In the genomic region with DNA sequence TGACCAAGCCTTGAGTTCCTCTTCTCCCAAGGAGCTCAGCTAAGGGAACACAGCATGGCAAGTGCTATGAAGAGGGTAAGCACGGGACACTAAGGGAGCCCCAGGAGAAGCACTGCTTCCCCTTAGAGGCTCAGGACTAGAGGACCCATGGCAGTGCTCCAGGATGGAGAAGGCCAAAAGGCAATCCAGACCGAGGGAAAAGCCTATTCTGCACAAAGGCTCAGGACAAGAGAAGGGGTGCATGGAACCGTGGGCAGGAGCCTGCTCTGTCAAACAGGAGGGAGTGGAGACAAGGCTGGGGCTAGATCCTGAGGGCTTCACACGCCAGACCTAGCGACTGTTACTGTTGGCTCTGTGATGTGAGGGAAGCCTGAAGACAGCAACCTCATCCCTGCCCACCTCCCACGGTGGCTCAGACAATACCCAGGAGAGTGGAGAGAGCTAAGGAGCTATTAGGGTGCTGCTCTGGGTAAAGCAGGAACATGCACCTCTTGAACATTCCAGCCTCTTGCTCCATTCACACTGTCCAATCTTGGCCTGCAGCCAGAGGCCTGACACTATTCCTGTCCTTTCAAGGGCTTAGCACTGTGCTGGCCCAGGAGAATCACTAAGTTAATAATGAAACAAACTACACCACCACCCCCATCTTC, we compare ENCODE assay signal across 20 cellular contexts. TPM values are rescaled to one million over a fixed set of nuclear protein-coding genes. Genes with fewer than 3 reads are reported as not detected.
A peak's percentile ranks its signal among the peaks of the same experiment; 100 is the strongest.
DNase-seq lines count a peak whose midpoint lies in the region; ATAC-seq, FAIRE-seq and TF ChIP-seq lines count a peak whose summit lies in the region.
"Had no signal": no experiment of that assay in that cellular context is flagged by ENCODE, and none has a peak within 500 bp of the region (broad histone marks: within the 10 kb centered on the region; RNA-seq: fewer than 3 reads in every experiment).

No MANE protein-coding gene starts in this region.

- intact Hi-C loops in lower lobe of right lung (cut with DNase I) = no loop called here
- intact Hi-C loops in vagina (cut with DNase I) = no loop called here

- no peak for DNase-seq in activated naive CD8-positive, alpha-beta T cell treated with anti-CD3 and anti-CD28 coated beads, Interleukin-2, amount 50 U/mL, for 24 hours
- DNase-seq in effector memory CD8-positive, alpha-beta T cell = no peak
- DNase-seq in lower lobe of right lung (peak; percentile 58), vagina (ENCODE audit: extremely low spot score in 2 of 2) (peak; percentile 46 to 81), GM12892 (ENCODE audit: insufficient read length) (no peak)
- no peak for DNase-seq in activated CD8-positive, alpha-beta T cell treated with anti-CD3 and anti-CD28 coated beads, Interleukin-2, amount 10 ng/mL, durations not matched to agents 7 days and 5 days
- DNase-seq: activated CD4-positive, alpha-beta T cell treated with anti-CD3 and anti-CD28 coated beads, Interleukin-2, amount 50 U/mL, for 48 hours; GF-D8; HFFc6; naive B cell had no signal

- CTCF ChIA-PET in activated CD8-positive, alpha-beta T cell treated with anti-CD3 and anti-CD28 coated beads, Interleukin-2, amount 10 ng/mL, durations not matched to agents 7 days and 5 days (lab: Charles Lee) = interaction anchor here (0.7 to 7.2 kb wide), 6 partner anchors 14 to 92 kb away, joined by 3 to 52 read pairs (median 4); a partner anchor contains a TSS

- POLR2A ChIA-PET in activated CD8-positive, alpha-beta T cell treated with anti-CD3 and anti-CD28 coated beads, Interleukin-2, amount 10 ng/mL, durations not matched to agents 7 days and 5 days (lab: Charles Lee) = no interaction called here

- H3K27me3 Mint-ChIP-seq in activated naive CD8-positive, alpha-beta T cell = no peaks in the 10 kb centered on the region
- no peaks in the 10 kb centered on the region for H3K27me3 Mint-ChIP-seq in activated naive CD8-positive, alpha-beta T cell treated with anti-CD3 and anti-CD28 coated beads, Interleukin-2, amount 50 U/mL, for 24 hours
- no peaks in the 10 kb centered on the region for H3K27me3 Mint-ChIP-seq in effector memory CD8-positive, alpha-beta T cell
- no peaks in the 10 kb centered on the region for H3K27me3 Mint-ChIP-seq in activated CD8-positive, alpha-beta T cell treated with anti-CD3 and anti-CD28 coated beads, Interleukin-2, amount 10 ng/mL, durations not matched to agents 7 days and 5 days (ENCODE audit: low read depth)
- H3K27me3 Mint-ChIP-seq: dendritic cell treated with granulocyte-macrophage colony-stimulating factor and Interleukin-4, amounts not matched to agents 40 ng/mL and 50 ng/mL, for 4 days; naive B cell had no signal

- no peak for ATAC-seq in activated naive CD8-positive, alpha-beta T cell treated with anti-CD3 and anti-CD28 coated beads, Interleukin-2, amount 50 U/mL, for 24 hours
- no peak for ATAC-seq in effector memory CD8-positive, alpha-beta T cell (replicated peaks)
- ATAC-seq in lower lobe of right lung (peak; percentile 41 to 71), HG03442 (IDR thresholded peaks at IDR 0.05; ENCODE audit: unreplicated experiment) (no peak)
- ATAC-seq in activated CD8-positive, alpha-beta T cell treated with anti-CD3 and anti-CD28 coated beads, Interleukin-2, amount 10 ng/mL, durations not matched to agents 7 days and 5 days = no peak

- no peak overlapping the region for H3K4me3 Mint-ChIP-seq in activated naive CD8-positive, alpha-beta T cell
- H3K4me3 Mint-ChIP-seq in activated naive CD8-positive, alpha-beta T cell treated with anti-CD3 and anti-CD28 coated beads, Interleukin-2, amount 50 U/mL, for 24 hours = no peak overlapping the region
- H3K4me3 Mint-ChIP-seq in effector memory CD8-positive, alpha-beta T cell = peak overlapping the region in 1 of 2 donors; percentile 12
- H3K4me3 Mint-ChIP-seq in activated CD8-positive, alpha-beta T cell treated with anti-CD3 and anti-CD28 coated beads, Interleukin-2, amount 10 ng/mL, durations not matched to agents 7 days and 5 days = no peak overlapping the region
- H3K4me3 Mint-ChIP-seq: dendritic cell treated with granulocyte-macrophage colony-stimulating factor and Interleukin-4, amounts not matched to agents 40 ng/mL and 50 ng/mL, for 4 days; HFFc6 had no signal

- H3K27me3 ChIP-seq in lower lobe of right lung (ENCODE audit: low read depth) (no peaks in the 10 kb centered on the region), vagina (no peaks in the 10 kb centered on the region)
- H3K27me3 ChIP-seq: tibial nerve had no signal

- no peak for TF ChIP-seq CTCF in lower lobe of right lung (IDR thresholded peaks at IDR 0.05)
- no peak for TF ChIP-seq CTCF in vagina (IDR thresholded peaks at IDR 0.05)

- H3K4me1 ChIP-seq in lower lobe of right lung = no peaks in the 10 kb centered on the region
- peaks cover 7% of the 10 kb centered on the region for H3K4me1 ChIP-seq in vagina

- H3K9me3 ChIP-seq in lower lobe of right lung (no peaks in the 10 kb centered on the region), vagina (no peaks in the 10 kb centered on the region)
- H3K9me3 ChIP-seq: tibial nerve had no signal

- H3K4me3 ChIP-seq in lower lobe of right lung = no peak overlapping the region
- no peak overlapping the region for H3K4me3 ChIP-seq in vagina
- H3K4me3 ChIP-seq: tibial nerve had no signal

- TF ChIP-seq POLR2A in vagina (IDR thresholded peaks at IDR 0.05) = no peak
- TF ChIP-seq POLR2A in GM12892 (IDR thresholded peaks at IDR 0.05; ENCODE audit: low read depth, low read length) = no peak; the same call in 1 of the 2 replicates

- H3K36me3 ChIP-seq in lower lobe of right lung (peaks cover 99% of the 10 kb centered on the region), vagina (peaks cover 5 to 90% of the 10 kb centered on the region in 2 donors)

- no peak overlapping the region for H3K27ac ChIP-seq in lower lobe of right lung
- H3K27ac ChIP-seq in vagina = no peak overlapping the region
- H3K27ac ChIP-seq: KMS-11 had no signal

- no peak for FAIRE-seq in GM12892 (lab: Jason Lieb, UNC)
- FAIRE-seq: TTC549 had no signal

- H3K9me3 Mint-ChIP-seq in activated naive CD8-positive, alpha-beta T cell (ENCODE audit: low read depth) = no peaks in the 10 kb centered on the region
- H3K9me3 Mint-ChIP-seq in activated naive CD8-positive, alpha-beta T cell treated with anti-CD3 and anti-CD28 coated beads, Interleukin-2, amount 50 U/mL, for 24 hours = no peaks in the 10 kb centered on the region
- H3K9me3 Mint-ChIP-seq in effector memory CD8-positive, alpha-beta T cell = no peaks in the 10 kb centered on the region
- H3K9me3 Mint-ChIP-seq in activated CD8-positive, alpha-beta T cell treated with anti-CD3 and anti-CD28 coated beads, Interleukin-2, amount 10 ng/mL, durations not matched to agents 7 days and 5 days (ENCODE audit: insufficient read depth) = no peaks in the 10 kb centered on the region
- H3K9me3 Mint-ChIP-seq: dendritic cell treated with granulocyte-macrophage colony-stimulating factor and Interleukin-4, amounts not matched to agents 40 ng/mL and 50 ng/mL, for 4 days; HFFc6; naive B cell had no signal

- no peaks in the 10 kb centered on the region for H3K36me3 Mint-ChIP-seq in activated naive CD8-positive, alpha-beta T cell
- peaks cover 64% of the 10 kb centered on the region for H3K36me3 Mint-ChIP-seq in activated naive CD8-positive, alpha-beta T cell treated with anti-CD3 and anti-CD28 coated beads, Interleukin-2, amount 50 U/mL, for 24 hours (ENCODE audit: low read depth)
- H3K36me3 Mint-ChIP-seq in effector memory CD8-positive, alpha-beta T cell (ENCODE audit: insufficient read depth) = peaks cover 100% of the 10 kb centered on the region
- peaks cover 67% of the 10 kb centered on the region for H3K36me3 Mint-ChIP-seq in activated CD8-positive, alpha-beta T cell treated with anti-CD3 and anti-CD28 coated beads, Interleukin-2, amount 10 ng/mL, durations not matched to agents 7 days and 5 days (ENCODE audit: low read depth)

- peak overlapping the region; percentile 46 for H3K27ac Mint-ChIP-seq in activated naive CD8-positive, alpha-beta T cell
- H3K27ac Mint-ChIP-seq in activated naive CD8-positive, alpha-beta T cell treated with anti-CD3 and anti-CD28 coated beads, Interleukin-2, amount 50 U/mL, for 24 hours = no peak overlapping the region
- peak overlapping the region; percentile 73 to 86 for H3K27ac Mint-ChIP-seq in effector memory CD8-positive, alpha-beta T cell
- H3K27ac Mint-ChIP-seq in activated CD8-positive, alpha-beta T cell treated with anti-CD3 and anti-CD28 coated beads, Interleukin-2, amount 10 ng/mL, durations not matched to agents 7 days and 5 days = no peak overlapping the region
- H3K27ac Mint-ChIP-seq: dendritic cell treated with granulocyte-macrophage colony-stimulating factor and Interleukin-4, amounts not matched to agents 40 ng/mL and 50 ng/mL, for 4 days had no signal

- H3K4me1 Mint-ChIP-seq in activated naive CD8-positive, alpha-beta T cell (ENCODE audit: low read depth) = peaks cover 3% of the 10 kb centered on the region
- peaks cover 3% of the 10 kb centered on the region for H3K4me1 Mint-ChIP-seq in activated naive CD8-positive, alpha-beta T cell treated with anti-CD3 and anti-CD28 coated beads, Interleukin-2, amount 50 U/mL, for 24 hours
- peaks cover 6 to 7% of the 10 kb centered on the region in 2 donors for H3K4me1 Mint-ChIP-seq in effector memory CD8-positive, alpha-beta T cell (ENCODE audit: low read depth in 2 of 2)
- peaks cover 35% of the 10 kb centered on the region for H3K4me1 Mint-ChIP-seq in activated CD8-positive, alpha-beta T cell treated with anti-CD3 and anti-CD28 coated beads, Interleukin-2, amount 10 ng/mL, durations not matched to agents 7 days and 5 days (ENCODE audit: low read depth)

RNA-seq across cellular contexts. Expression of a gene that starts 24.2 kb away (rescaled TPM):
- 1.9 TPM for total RNA-seq in lower lobe of right lung
- total RNA-seq in vagina = 1.7 TPM
- polyA plus RNA-seq in GM12892 (2012; ENCODE audit: missing spikeins) = 0.57 TPM
- 1 to 10 TPM; 1.4 to 1.7 TPM for total RNA-seq in activated CD8-positive, alpha-beta T cell treated with anti-CD3 and anti-CD28 coated beads, Interleukin-2, amount 10 ng/mL, durations not matched to agents 7 days and 5 days

RNA-seq across cellular contexts. Expression of a gene that starts 30.6 kb away (rescaled TPM):
- total RNA-seq in lower lobe of right lung (163 TPM), vagina (109 TPM)
- 147 TPM for polyA plus RNA-seq in GM12892 (2012; ENCODE audit: missing spikeins)
- 100 to 1,000 TPM; 172 to 184 TPM for total RNA-seq in activated CD8-positive, alpha-beta T cell treated with anti-CD3 and anti-CD28 coated beads, Interleukin-2, amount 10 ng/mL, durations not matched to agents 7 days and 5 days

RNA-seq across cellular contexts. Expression of a gene that starts 30.8 kb away (rescaled TPM):
- total RNA-seq in lower lobe of right lung (10.9 TPM), vagina (18.9 TPM)
- 25.2 TPM for polyA plus RNA-seq in GM12892 (2012; ENCODE audit: missing spikeins)
- 10 to 100 TPM; 34.7 to 41.3 TPM for total RNA-seq in activated CD8-positive, alpha-beta T cell treated with anti-CD3 and anti-CD28 coated beads, Interleukin-2, amount 10 ng/mL, durations not matched to agents 7 days and 5 days

RNA-seq across cellular contexts. Expression of a gene that starts 53.3 kb away (rescaled TPM):
- total RNA-seq in lower lobe of right lung (not detected), vagina (not detected)
- not detected for polyA plus RNA-seq in GM12892 (2012; ENCODE audit: missing spikeins)
- not detected for total RNA-seq in activated CD8-positive, alpha-beta T cell treated with anti-CD3 and anti-CD28 coated beads, Interleukin-2, amount 10 ng/mL, durations not matched to agents 7 days and 5 days
- total RNA-seq: fibroblast of lung, HFFc6, lower leg skin, SK-MEL-5, tibial nerve had no signal
- polyA plus RNA-seq: adipose tissue, fibroblast of lung had no signal

Comparison
In these comparisons a context has a peak if more than half of its experiments do, and no peak if none do; other contexts are left out.
1. H3K27ac Mint-ChIP-seq: peak in activated naive CD8-positive, alpha-beta T cell (single experiment) and effector memory CD8-positive, alpha-beta T cell (2 of 2); none in activated naive CD8-positive, alpha-beta T cell treated with anti-CD3 and anti-CD28 coated beads, Interleukin-2, amount 50 U/mL, for 24 hours (single experiment) and activated CD8-positive, alpha-beta T cell treated with anti-CD3 and anti-CD28 coated beads, Interleukin-2, amount 10 ng/mL, durations not matched to agents 7 days and 5 days (single experiment).
2. ATAC-seq: peak in lower lobe of right lung (2 of 2); none in activated naive CD8-positive, alpha-beta T cell treated with anti-CD3 and anti-CD28 coated beads, Interleukin-2, amount 50 U/mL, for 24 hours (single experiment), effector memory CD8-positive, alpha-beta T cell (single experiment), activated CD8-positive, alpha-beta T cell treated with anti-CD3 and anti-CD28 coated beads, Interleukin-2, amount 10 ng/mL, durations not matched to agents 7 days and 5 days (single experiment) and HG03442 (single experiment).
3. DNase-seq: peak in lower lobe of right lung (single experiment) and vagina (2 of 2); none in activated naive CD8-positive, alpha-beta T cell treated with anti-CD3 and anti-CD28 coated beads, Interleukin-2, amount 50 U/mL, for 24 hours (single experiment), effector memory CD8-positive, alpha-beta T cell (0 of 3), GM12892 (single experiment) and activated CD8-positive, alpha-beta T cell treated with anti-CD3 and anti-CD28 coated beads, Interleukin-2, amount 10 ng/mL, durations not matched to agents 7 days and 5 days (single experiment).